In genomic region chr9:109150925-109151547, GRCh38 we compare ENCODE assay signal across 21 cellular contexts. TPM values are rescaled to one million over a fixed set of nuclear protein-coding genes. Genes with fewer than 3 reads are reported as not detected.
A peak's percentile ranks its signal among the peaks of the same experiment; 100 is the strongest.
DNase-seq lines count a peak whose midpoint lies in the region; ATAC-seq, FAIRE-seq and TF ChIP-seq lines count a peak whose summit lies in the region.
"Had no signal": no experiment of that assay in that cellular context is flagged by ENCODE, and none has a peak within 500 bp of the region (broad histone marks: within the 10 kb centered on the region; RNA-seq: fewer than 3 reads in every experiment).

No MANE protein-coding gene starts in this region.

- in situ Hi-C loops in GM23248 (cut with MboI) = no loop called here

- H3K4me3 ChIP-seq in colonic mucosa (no peak overlapping the region), lower lobe of right lung (no peak overlapping the region), GM23248 (no peak overlapping the region)
- H3K4me3 ChIP-seq: MG63 had no signal

- TF ChIP-seq CTCF in colonic mucosa (IDR thresholded peaks at IDR 0.05) (no peak), lower lobe of right lung (IDR thresholded peaks at IDR 0.05) (no peak)

- H3K4me1 ChIP-seq in colonic mucosa = no peaks in the 10 kb centered on the region
- H3K4me1 ChIP-seq in lower lobe of right lung = no peaks in the 10 kb centered on the region
- no peaks in the 10 kb centered on the region for H3K4me1 ChIP-seq in GM23248 (ENCODE audit: insufficient read depth)
- H3K4me1 ChIP-seq: BE2C had no signal

- H3K27me3 ChIP-seq in colonic mucosa = no peaks in the 10 kb centered on the region
- no peaks in the 10 kb centered on the region for H3K27me3 ChIP-seq in lower lobe of right lung (ENCODE audit: low read depth)
- peaks cover 22% of the 10 kb centered on the region for H3K27me3 ChIP-seq in GM23248 (replicated peaks; ENCODE audit: insufficient read depth)
- H3K27me3 ChIP-seq: BE2C, MG63 had no signal

- H3K36me3 ChIP-seq in colonic mucosa (no peaks in the 10 kb centered on the region), lower lobe of right lung (no peaks in the 10 kb centered on the region), GM23248 (ENCODE audit: low read depth) (no peaks in the 10 kb centered on the region)
- H3K36me3 ChIP-seq: BE2C, MG63 had no signal

- H3K4me2 ChIP-seq in GM23248 (ENCODE audit: unreplicated experiment) = no peak overlapping the region

- no peak overlapping the region for H3K27ac ChIP-seq in colonic mucosa
- no peak overlapping the region for H3K27ac ChIP-seq in lower lobe of right lung
- H3K27ac ChIP-seq in GM23248 = no peak overlapping the region

- intact Hi-C loops in colonic mucosa (cut with DNase I) = no loop called here
- intact Hi-C loops in lower lobe of right lung (cut with DNase I) = no loop called here

- FAIRE-seq in HTR-8/SVneo (lab: Jason Lieb, UNC) = peak; percentile 46
- FAIRE-seq: G401.6 had no signal

- 76 to 83% methylated on average over 3 of the region's 3 CpGs for WGBS in GM23248 (ENCODE audit: low coverage in 1 of 2, low lambda C conversion rate in 2 of 2, missing lambda C conversion rate in 2 of 2), 2 experiments

- ATAC-seq in lower lobe of right lung = peak; percentile 69 to 76
- ATAC-seq: Panc1, SK-N-SH treated with all-trans-retinoic acid at 6 μM for 48 hours had no signal

- H4K20me1 ChIP-seq in GM23248 (ENCODE audit: insufficient read depth) = no peaks in the 10 kb centered on the region

- no peak for DNase-seq in HTR-8/SVneo (ENCODE audit: insufficient read length, low spot score)
- peak; percentile 27 for DNase-seq in LoVo (ENCODE audit: low spot score)
- DNase-seq in colonic mucosa = peak; percentile 69
- peak; percentile 48 for DNase-seq in lower lobe of right lung
- no peak for DNase-seq in stimulated activated CD4-positive, alpha-beta T cell treated with anti-CD3 and anti-CD28 coated beads, Interleukin-4, amount 100 ng/mL, for 4 hours
- no peak for DNase-seq in NCI-H2029 (lab: John Stamatoyannopoulos, UW)
- no peak for DNase-seq in GM23248
- DNase-seq: BE2C; CD4-positive, alpha-beta T cell; DND-41; HCEC 1CT; KG1; MG63; NCI-H1092; NCI-H1694; NCI-H2107; Right ventricle myocardium superior; T-helper 1 cell had no signal

- no peaks in the 10 kb centered on the region for H3K9me2 ChIP-seq in GM23248 (ENCODE audit: insufficient read depth)

- no peak overlapping the region for H2AFZ ChIP-seq in GM23248

- H3K9ac ChIP-seq in colonic mucosa (ENCODE audit: low read depth in 2 of 2, low read length in 2 of 2) (no peak overlapping the region), GM23248 (no peak overlapping the region)

- no peaks in the 10 kb centered on the region for H3K9me3 ChIP-seq in colonic mucosa
- peaks cover 8% of the 10 kb centered on the region for H3K9me3 ChIP-seq in lower lobe of right lung
- H3K9me3 ChIP-seq in GM23248 (ENCODE audit: low read depth) = no peaks in the 10 kb centered on the region
- H3K9me3 ChIP-seq: BE2C had no signal

- H3K79me2 ChIP-seq in GM23248 (ENCODE audit: insufficient read depth) = no peaks in the 10 kb centered on the region

- H3F3A ChIP-seq in GM23248 (ENCODE audit: insufficient read depth) = no peaks in the 10 kb centered on the region

RNA-seq across cellular contexts. Expression of gene FRRS1L, which starts 16.0 kb away (rescaled TPM):
- total RNA-seq in colonic mucosa (1 to 10 TPM in 1 of 2 donors, under 1 TPM in 1; 0.12 to 1.8 TPM), lower lobe of right lung (0.06 TPM)
- under 0.01 TPM in 1 of 2 replicates, not detected in the other for total RNA-seq in GM23248 (2014; rRNA removed; shearing (Covaris generic))
- polyA plus RNA-seq in GM23248 (2016; fragmentation: Nextera tagmentation; extraction: Ambion mirVana) = 0.20 TPM in 1 of 2 replicates, not detected in the other
- total RNA-seq: CD4-positive, alpha-beta T cell had no signal

RNA-seq across cellular contexts. Expression of gene TMEM245, which starts 31.3 kb away (rescaled TPM):
- 10 to 100 TPM; 25.1 to 39.7 TPM for total RNA-seq in colonic mucosa
- 85.7 TPM for total RNA-seq in lower lobe of right lung
- 30.2 and 43.8 TPM in 2 replicates for total RNA-seq in GM23248 (2014; rRNA removed; shearing (Covaris generic))
- 20.7 and 20.8 TPM in 2 replicates for polyA plus RNA-seq in GM23248 (2016; fragmentation: Nextera tagmentation; extraction: Ambion mirVana)

Comparison
In these comparisons a context has a peak if more than half of its experiments do, and no peak if none do; other contexts are left out.
1. DNase-seq: peak in LoVo (single experiment), colonic mucosa (single experiment) and lower lobe of right lung (single experiment); none in HTR-8/SVneo (single experiment), stimulated activated CD4-positive, alpha-beta T cell treated with anti-CD3 and anti-CD28 coated beads, Interleukin-4, amount 100 ng/mL, for 4 hours (0 of 2), NCI-H2029 (single experiment) and GM23248 (single experiment).